Comparison of ENCODE assay signal across 1 cellular context in the genomic region with DNA sequence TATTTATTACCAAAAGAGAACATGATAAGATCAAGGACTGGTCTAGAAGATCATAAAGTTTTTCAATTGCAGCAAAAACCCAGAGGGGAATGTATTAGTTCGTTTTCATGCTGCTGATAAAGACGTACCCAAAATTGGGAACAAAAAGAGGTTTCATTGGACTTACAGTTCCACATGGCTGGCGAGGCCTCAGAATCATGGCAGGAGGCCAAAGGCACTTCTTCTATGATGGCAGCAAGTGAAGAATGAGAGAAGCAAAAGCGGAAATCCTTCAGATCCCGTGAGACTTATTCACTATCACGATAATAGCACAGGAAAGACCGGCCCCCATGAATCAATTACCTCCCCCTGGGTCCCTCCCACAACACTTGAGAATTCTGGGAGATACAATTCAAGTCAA.
TF ChIP-seq lines count a peak whose summit lies in the region.

No MANE protein-coding gene starts in this region.

TF ChIP-seq in GM23338, 12 proteins besides CTCF, POLR2A, EP300 and RAD21 (continued from another document):
- no peak for TF ChIP-seq ZNF462 (CRISPR knock-in tag; IDR thresholded peaks at IDR 0.05)
- TF ChIP-seq, protein P1, sequence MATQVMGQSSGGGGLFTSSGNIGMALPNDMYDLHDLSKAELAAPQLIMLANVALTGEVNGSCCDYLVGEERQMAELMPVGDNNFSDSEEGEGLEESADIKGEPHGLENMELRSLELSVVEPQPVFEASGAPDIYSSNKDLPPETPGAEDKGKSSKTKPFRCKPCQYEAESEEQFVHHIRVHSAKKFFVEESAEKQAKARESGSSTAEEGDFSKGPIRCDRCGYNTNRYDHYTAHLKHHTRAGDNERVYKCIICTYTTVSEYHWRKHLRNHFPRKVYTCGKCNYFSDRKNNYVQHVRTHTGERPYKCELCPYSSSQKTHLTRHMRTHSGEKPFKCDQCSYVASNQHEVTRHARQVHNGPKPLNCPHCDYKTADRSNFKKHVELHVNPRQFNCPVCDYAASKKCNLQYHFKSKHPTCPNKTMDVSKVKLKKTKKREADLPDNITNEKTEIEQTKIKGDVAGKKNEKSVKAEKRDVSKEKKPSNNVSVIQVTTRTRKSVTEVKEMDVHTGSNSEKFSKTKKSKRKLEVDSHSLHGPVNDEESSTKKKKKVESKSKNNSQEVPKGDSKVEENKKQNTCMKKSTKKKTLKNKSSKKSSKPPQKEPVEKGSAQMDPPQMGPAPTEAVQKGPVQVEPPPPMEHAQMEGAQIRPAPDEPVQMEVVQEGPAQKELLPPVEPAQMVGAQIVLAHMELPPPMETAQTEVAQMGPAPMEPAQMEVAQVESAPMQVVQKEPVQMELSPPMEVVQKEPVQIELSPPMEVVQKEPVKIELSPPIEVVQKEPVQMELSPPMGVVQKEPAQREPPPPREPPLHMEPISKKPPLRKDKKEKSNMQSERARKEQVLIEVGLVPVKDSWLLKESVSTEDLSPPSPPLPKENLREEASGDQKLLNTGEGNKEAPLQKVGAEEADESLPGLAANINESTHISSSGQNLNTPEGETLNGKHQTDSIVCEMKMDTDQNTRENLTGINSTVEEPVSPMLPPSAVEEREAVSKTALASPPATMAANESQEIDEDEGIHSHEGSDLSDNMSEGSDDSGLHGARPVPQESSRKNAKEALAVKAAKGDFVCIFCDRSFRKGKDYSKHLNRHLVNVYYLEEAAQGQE (IDR thresholded peaks at IDR 0.05; ENCODE audit: unreplicated experiment), result no peak
- TF ChIP-seq JUNB (IDR thresholded peaks at IDR 0.05; ENCODE audit: unreplicated experiment), result no peak
- TF ChIP-seq ZNF114 (CRISPR knock-in tag; IDR thresholded peaks at IDR 0.05), result no peak
- no peak for TF ChIP-seq CREB1 (CRISPR knock-in tag; IDR thresholded peaks at IDR 0.05; ENCODE audit: low read depth)
- no peak for TF ChIP-seq POLR2AphosphoS5 (IDR thresholded peaks at IDR 0.05; ENCODE audit: low read depth)
- no peak for TF ChIP-seq EZH2phosphoT487 (IDR thresholded peaks at IDR 0.05; ENCODE audit: unreplicated experiment)
- TF ChIP-seq ETS1 (IDR thresholded peaks at IDR 0.05), result no peak
- no peak for TF ChIP-seq ZNF331 (CRISPR knock-in tag; IDR thresholded peaks at IDR 0.05; ENCODE audit: low read depth)
